ENCODE assay signal across 8 cellular contexts in genomic region chr19:4064073-4064550, GRCh38. TPM values are rescaled to one million over a fixed set of nuclear protein-coding genes. Genes with fewer than 3 reads are reported as not detected.
DNase-seq lines count a peak whose midpoint lies in the region; ATAC-seq, FAIRE-seq and TF ChIP-seq lines count a peak whose summit lies in the region.

No MANE protein-coding gene starts in this region.

- peak overlapping the region; percentile 73 for H3K4me3 ChIP-seq in fibroblast of mammary gland (ENCODE audit: control insufficient read depth, low read depth, low read length)

- peak; percentile 51 for FAIRE-seq in GM12892 (lab: Jason Lieb, UNC)

- peak overlapping the region; percentile 92 for H3K27ac Mint-ChIP-seq in progenitor cell of endocrine pancreas

- ATAC-seq in SK-N-SH treated with all-trans-retinoic acid at 6 μM for 48 hours (peak; percentile 5), HG03571 (IDR thresholded peaks at IDR 0.05; ENCODE audit: unreplicated experiment) (no peak), HG03139 (IDR thresholded peaks at IDR 0.05; ENCODE audit: unreplicated experiment) (no peak)

- no peaks in the 10 kb centered on the region for H3K9me3 Mint-ChIP-seq in progenitor cell of endocrine pancreas (ENCODE audit: low read depth)

- H3K4me3 Mint-ChIP-seq in progenitor cell of endocrine pancreas (ENCODE audit: low read depth), result peak overlapping the region; percentile 69

- H3K36me3 Mint-ChIP-seq in progenitor cell of endocrine pancreas (ENCODE audit: insufficient read depth), result no peaks in the 10 kb centered on the region

- DNase-seq in GM12892 (ENCODE audit: insufficient read length) (no peak), fibroblast of mammary gland (ENCODE audit: low read depth) (peak; percentile 31), progenitor cell of endocrine pancreas (ENCODE audit: low spot score, unreplicated experiment) (no peak), HT-29 (ENCODE audit: low spot score) (no peak)
- DNase-seq in stimulated activated CD4-positive, alpha-beta T cell treated with anti-CD3 and anti-CD28 coated beads, Interleukin-12 subunit alpha, Interleukin-12 subunit beta, amount 100 ng/mL, for 4 hours, result no peak

- TF ChIP-seq CTCF in fibroblast of mammary gland (conservative IDR thresholded peaks at IDR 0.05; ENCODE audit: control insufficient read depth, insufficient read depth, low read depth, low read length) (no peak), progenitor cell of endocrine pancreas (IDR thresholded peaks at IDR 0.05; ENCODE audit: unreplicated experiment) (no peak)

- TF ChIP-seq POLR2A in GM12892 (IDR thresholded peaks at IDR 0.05; ENCODE audit: low read depth, low read length), result no peak

- H3K4me1 Mint-ChIP-seq in progenitor cell of endocrine pancreas (ENCODE audit: low read depth), result peaks cover 2% of the 10 kb centered on the region

- H3K27me3 Mint-ChIP-seq in progenitor cell of endocrine pancreas, result peaks cover 11% of the 10 kb centered on the region

TF ChIP-seq in SK-N-SH treated with all-trans-retinoic acid at 6 μM for 48 hours, 23 proteins besides CTCF, POLR2A, EP300 and RAD21:
- no peak for TF ChIP-seq CREB5 (CRISPR knock-in tag; IDR thresholded peaks at IDR 0.05; ENCODE audit: low read depth)
TF ChIP-seq in SK-N-SH treated with all-trans-retinoic acid at 6 μM for 48 hours: peak in this region for 0.

RNA-seq across cellular contexts. Expression of gene ZBTB7A, which starts 2.6 kb away (rescaled TPM):
- polyA plus RNA-seq in GM12892 (2012; ENCODE audit: missing spikeins), result 3.1 TPM
- total RNA-seq in progenitor cell of endocrine pancreas, result 18.4 and 19.1 TPM in 2 replicates
- total RNA-seq in HT-29 (2014; rRNA removed; shearing (Covaris generic)), result 67.4 and 72.7 TPM in 2 replicates

RNA-seq across cellular contexts. Expression of gene PIAS4, which starts 56.6 kb away (rescaled TPM):
- 11.3 TPM for polyA plus RNA-seq in GM12892 (2012; ENCODE audit: missing spikeins)
- 55.3 and 56.3 TPM in 2 replicates for total RNA-seq in progenitor cell of endocrine pancreas
- total RNA-seq in HT-29 (2014; rRNA removed; shearing (Covaris generic)), result 40.6 and 40.8 TPM in 2 replicates

RNA-seq across cellular contexts. Expression of gene MAP2K2, which starts 59.8 kb away (rescaled TPM):
- 52.3 TPM for polyA plus RNA-seq in GM12892 (2012; ENCODE audit: missing spikeins)
- total RNA-seq in progenitor cell of endocrine pancreas, result 149 and 154 TPM in 2 replicates
- 212 and 232 TPM in 2 replicates for total RNA-seq in HT-29 (2014; rRNA removed; shearing (Covaris generic))
